ENCODE assay signal across 23 cellular contexts in the genomic region with DNA sequence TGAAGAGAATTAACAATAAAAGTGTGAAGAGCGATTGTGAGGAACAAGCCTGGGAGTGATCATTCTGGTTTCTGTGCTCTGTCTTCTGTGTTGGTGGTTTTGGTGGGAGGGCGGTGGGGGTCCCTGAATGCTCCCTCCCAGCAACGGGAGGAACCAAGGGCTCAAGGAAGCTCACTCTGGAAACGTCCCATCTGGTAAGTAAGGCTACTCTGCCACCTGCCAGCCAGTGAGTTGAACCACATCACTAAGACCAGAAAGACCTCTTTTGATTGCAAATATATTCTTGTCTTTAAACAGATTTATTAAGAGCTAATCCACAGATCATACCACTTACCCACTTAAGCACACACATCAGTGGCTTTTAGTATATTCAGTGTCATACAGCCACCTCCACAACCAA.
A peak's percentile ranks its signal among the peaks of the same experiment; 100 is the strongest.
DNase-seq lines count a peak whose midpoint lies in the region; FAIRE-seq and TF ChIP-seq lines count a peak whose summit lies in the region.
"Had no signal": no experiment of that assay in that cellular context is flagged by ENCODE, and none has a peak within 500 bp of the region (broad histone marks: within the 10 kb centered on the region; RNA-seq: fewer than 3 reads in every experiment).

No MANE protein-coding gene starts in this region.

- no peak overlapping the region for H2BK120ac ChIP-seq in H9 (ENCODE audit: low read depth, low read length, poor library complexity, severe bottlenecking)

- H2BK12ac ChIP-seq in H9 (ENCODE audit: insufficient read length, low read depth, low read length), result no peak overlapping the region

- no peak overlapping the region for H3K9ac ChIP-seq in H9 (ENCODE audit: extremely low read depth, insufficient read length, low read length)

- H3K9me3 Mint-ChIP-seq in H9 (no peaks in the 10 kb centered on the region), chondrocyte (ENCODE audit: low read depth) (no peaks in the 10 kb centered on the region), nephron progenitor cell (peaks cover 7% of the 10 kb centered on the region)
- H3K9me3 Mint-ChIP-seq: central memory CD8-positive, alpha-beta T cell; natural killer cell treated with Interleukin-12 subunit alpha and Interleukin-12 subunit beta and Interleukin-15 and Interleukin-18, amount 100 ng/mL, for 72 hours had no signal

- no peaks in the 10 kb centered on the region for H3K9me3 ChIP-seq in H9 (ENCODE audit: control insufficient read depth, low read depth, low read length)
- no peaks in the 10 kb centered on the region for H3K9me3 ChIP-seq in tibial nerve
- H3K9me3 ChIP-seq: prostate gland, suprapubic skin had no signal

- H2BK20ac ChIP-seq in H9 (ENCODE audit: low read depth, low read length, poor library complexity, severe bottlenecking), result no peak overlapping the region

- H3K4me1 Mint-ChIP-seq in H9, result peaks cover 7 to 9% of the 10 kb centered on the region in 2 experiments
- no peaks in the 10 kb centered on the region for H3K4me1 Mint-ChIP-seq in chondrocyte (ENCODE audit: low read depth)
- no peaks in the 10 kb centered on the region for H3K4me1 Mint-ChIP-seq in nephron progenitor cell

- no peaks in the 10 kb centered on the region for H3K79me2 ChIP-seq in H9 (ENCODE audit: insufficient read depth, low read length)

- H3K4me3 Mint-ChIP-seq in H9, result no peak overlapping the region
- H3K4me3 Mint-ChIP-seq in chondrocyte (ENCODE audit: unreplicated experiment), result no peak overlapping the region
- H3K4me3 Mint-ChIP-seq in nephron progenitor cell, result no peak overlapping the region
- H3K4me3 Mint-ChIP-seq: CD14-positive monocyte; central memory CD8-positive, alpha-beta T cell; natural killer cell treated with Interleukin-12 subunit alpha and Interleukin-12 subunit beta and Interleukin-15 and Interleukin-18, amount 100 ng/mL, for 72 hours had no signal

- H3K14ac ChIP-seq in H9 (ENCODE audit: insufficient read depth, low read length), result no peak overlapping the region

- H3K4me2 ChIP-seq in H9 (ENCODE audit: insufficient read depth, insufficient read length, low read length), result no peak overlapping the region

- H3K27me3 ChIP-seq in H9 (ENCODE audit: insufficient read depth, low read length), result peaks cover 3% of the 10 kb centered on the region; the same call in 1 of the 2 replicates
- H3K27me3 ChIP-seq in tibial nerve, result peaks cover 0 to 5% of the 10 kb centered on the region in 2 donors
- H3K27me3 ChIP-seq: suprapubic skin had no signal

- H4K8ac ChIP-seq in H9 (replicated peaks; ENCODE audit: insufficient read length, low read depth, low read length), result no peak overlapping the region

- no peak overlapping the region for H2BK15ac ChIP-seq in H9 (ENCODE audit: low read depth, low read length)

- no peak overlapping the region for H3K27ac Mint-ChIP-seq in H9
- H3K27ac Mint-ChIP-seq in chondrocyte (ENCODE audit: unreplicated experiment), result no peak overlapping the region
- H3K27ac Mint-ChIP-seq in nephron progenitor cell, result peak overlapping the region; percentile 77
- H3K27ac Mint-ChIP-seq: CD14-positive monocyte; natural killer cell treated with Interleukin-12 subunit alpha and Interleukin-12 subunit beta and Interleukin-15 and Interleukin-18, amount 100 ng/mL, for 72 hours had no signal

- POLR2A ChIA-PET in RWPE1 (lab: Yijun Ruan, JAX; ENCODE audit: low non-redundant PET), result interaction anchor here (0.7 kb wide), 1 partner anchor 727 kb away, joined by 3 read pairs; no protein-coding TSS in a partner anchor

- no peak for TF ChIP-seq EP300 in tibial nerve (IDR thresholded peaks at IDR 0.05)

- no CpG with 5 or more reads among the region's 4 CpGs for WGBS in H9 (ENCODE audit: extremely low coverage, insufficient read length, low lambda C conversion rate)
- 81 to 83% methylated on average over 4 of the region's 4 CpGs for WGBS in tibial nerve, 2 donors

- no peak for TF ChIP-seq POLR2A in tibial nerve (IDR thresholded peaks at IDR 0.05)

- no peak overlapping the region for H2BK5ac ChIP-seq in H9 (ENCODE audit: insufficient read length, low read length)

- H3T11ph ChIP-seq in H9 (ENCODE audit: low read length), result no peak overlapping the region

- no peak overlapping the region for H3K23ac ChIP-seq in H9 (ENCODE audit: insufficient read length, low read depth, low read length)

- H3K27me3 Mint-ChIP-seq in H9 (ENCODE audit: low read depth) (peaks cover 25% of the 10 kb centered on the region), chondrocyte (ENCODE audit: low read depth) (peaks cover 2% of the 10 kb centered on the region), nephron progenitor cell (ENCODE audit: low read depth, poor library complexity) (peaks cover 20% of the 10 kb centered on the region)
- H3K27me3 Mint-ChIP-seq: central memory CD8-positive, alpha-beta T cell; natural killer cell treated with Interleukin-12 subunit alpha and Interleukin-12 subunit beta and Interleukin-15 and Interleukin-18, amount 100 ng/mL, for 72 hours had no signal

- no peak overlapping the region for H3K18ac ChIP-seq in H9 (ENCODE audit: insufficient read length, low read depth, low read length)

- H3K4me1 ChIP-seq in H9 (ENCODE audit: insufficient read depth, low read length) (no peaks in the 10 kb centered on the region), tibial nerve (no peaks in the 10 kb centered on the region)
- H3K4me1 ChIP-seq: prostate gland had no signal

- no peaks in the 10 kb centered on the region for H3K79me1 ChIP-seq in H9 (ENCODE audit: insufficient read depth, low read depth, low read length, poor library complexity, severe bottlenecking)

- no peak for FAIRE-seq in D721Med (lab: Jason Lieb, UNC)
- FAIRE-seq: GM19239, keratinocyte had no signal

- H3K4ac ChIP-seq in H9 (ENCODE audit: low read depth, low read length), result no peak overlapping the region

- CTCF ChIA-PET in RWPE1 (lab: Yijun Ruan, JAX), result interaction anchor here (0.6 to 1.2 kb wide), 4 partner anchors 142 to 162 kb away, joined by 3 to 5 read pairs (median 4); no protein-coding TSS in a partner anchor

- TF ChIP-seq CTCF in D721Med (IDR thresholded peaks at IDR 0.05; ENCODE audit: insufficient read depth, missing control alignments) (peak; percentile 13), H9 (conservative IDR thresholded peaks at IDR 0.05) (no peak), chondrocyte (IDR thresholded peaks at IDR 0.05) (peak; percentile 58), nephron progenitor cell (IDR thresholded peaks at IDR 0.05) (no peak), tibial nerve (IDR thresholded peaks at IDR 0.05) (no peak), RWPE1 (conservative IDR thresholded peaks at IDR 0.05; ENCODE audit: low read depth) (no peak; the same call in 1 of the 2 replicates)

- no peak for DNase-seq in D721Med (ENCODE audit: insufficient read length, low spot score)
- DNase-seq in H9, result peak; percentile 12
- peak; percentile 8 for DNase-seq in chondrocyte (ENCODE audit: low spot score)
- no peak for DNase-seq in nephron progenitor cell
- DNase-seq in tibial nerve (ENCODE audit: low spot score in 2 of 2), result no peak
- DNase-seq in inferior parietal cortex (ENCODE audit: extremely low spot score), result no peak
- no peak for DNase-seq in RWPE1 (ENCODE audit: low spot score)
- DNase-seq: activated CD4-positive, alpha-beta T cell treated with anti-CD3 and anti-CD28 coated beads for 48 hours; activated CD8-positive, alpha-beta memory T cell treated with anti-CD3 and anti-CD28 coated beads, Interleukin-2, amount 50 U/mL, for 4 hours; activated effector memory CD4-positive, alpha-beta T cell treated with anti-CD3 and anti-CD28 coated beads, Interleukin-2, amount 50 U/mL, for 16 hours; foreskin fibroblast; hippocampal formation; KG1; NCI-H1048; NCI-H2081; NCI-H510A had no signal

- H4K20me1 ChIP-seq in H9 (ENCODE audit: control insufficient read depth, insufficient read depth, insufficient read length), result no peaks in the 10 kb centered on the region

- H3K4me3 ChIP-seq in tibial nerve, result no peak overlapping the region
- H3K4me3 ChIP-seq: prostate gland, suprapubic skin had no signal

- H3K36me3 Mint-ChIP-seq in H9 (ENCODE audit: insufficient read depth in 1 of 3, low read depth in 3 of 3) (peaks cover 0 to 2% (median 0%) of the 10 kb centered on the region in 3 experiments; a peak in 1 of 7 replicates), chondrocyte (ENCODE audit: low read depth) (peaks cover 10% of the 10 kb centered on the region), nephron progenitor cell (ENCODE audit: low read depth) (peaks cover 43% of the 10 kb centered on the region)
- H3K36me3 Mint-ChIP-seq: natural killer cell treated with Interleukin-12 subunit alpha and Interleukin-12 subunit beta and Interleukin-15 and Interleukin-18, amount 100 ng/mL, for 72 hours had no signal

- no peak overlapping the region for H2AFZ ChIP-seq in H9 (ENCODE audit: low read length)

- H3K36me3 ChIP-seq in tibial nerve, result peaks cover 0 to 47% (median 0%) of the 10 kb centered on the region in 3 donors
- H3K36me3 ChIP-seq: prostate gland had no signal

- H2AK5ac ChIP-seq in H9 (ENCODE audit: insufficient read length, low read length), result no peak overlapping the region

- no peaks in the 10 kb centered on the region for H3K23me2 ChIP-seq in H9 (ENCODE audit: insufficient read length, low read depth, low read length, poor library complexity, severe bottlenecking)

- H4K91ac ChIP-seq in H9 (ENCODE audit: insufficient read length, low read depth, low read length), result no peak overlapping the region

- H3K27ac ChIP-seq in H9 (ENCODE audit: insufficient read length, low read depth, low read length), result no peak overlapping the region
- H3K27ac ChIP-seq in tibial nerve, result no peak overlapping the region
- no peak overlapping the region for H3K27ac ChIP-seq in RWPE1
- H3K27ac ChIP-seq: prostate gland, suprapubic skin had no signal

- no peak overlapping the region for H3K56ac ChIP-seq in H9 (ENCODE audit: insufficient read length, low read depth, low read length)

- no peak overlapping the region for H4K5ac ChIP-seq in H9 (ENCODE audit: insufficient read length, low read depth, low read length)

Comparison
In these comparisons a context has a peak if more than half of its experiments do, and no peak if none do; other contexts are left out.
1. DNase-seq: peak in H9 (single experiment) and chondrocyte (single experiment); none in D721Med (single experiment), nephron progenitor cell (single experiment), tibial nerve (0 of 2), inferior parietal cortex (single experiment) and RWPE1 (single experiment).
2. CTCF ChIP-seq: peak in D721Med (single experiment) and chondrocyte (single experiment); none in H9 (single experiment), nephron progenitor cell (single experiment), tibial nerve (0 of 5) and RWPE1 (single experiment).